In the genomic region with DNA sequence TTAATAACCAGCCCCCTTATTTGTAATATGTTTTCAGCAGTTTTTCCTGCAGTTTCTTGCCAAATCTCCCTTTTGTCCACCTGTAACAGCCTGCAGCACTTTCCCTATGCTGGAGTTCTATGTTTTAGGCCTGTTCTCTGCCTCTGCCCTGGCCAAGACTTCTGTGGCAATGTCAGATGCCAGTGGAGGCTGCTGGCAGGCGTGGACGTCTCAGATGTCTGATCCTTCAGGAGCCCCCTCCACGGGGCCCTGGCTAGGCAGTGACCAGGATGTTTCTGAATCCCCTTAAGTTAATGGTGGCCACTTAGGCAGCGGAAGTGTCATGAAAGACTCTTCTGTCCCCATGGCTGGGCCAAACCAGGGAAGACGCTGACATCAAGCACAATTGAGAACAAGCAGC, we compare ENCODE assay signal across 26 cellular contexts. TPM values are rescaled to one million over a fixed set of nuclear protein-coding genes. Genes with fewer than 3 reads are reported as not detected.
"Had no signal": no experiment of that assay in that cellular context is flagged by ENCODE, and none has a peak within 500 bp of the region (broad histone marks: within the 10 kb centered on the region; RNA-seq: fewer than 3 reads in every experiment).

No MANE protein-coding gene starts in this region.

- H3K27ac Mint-ChIP-seq: activated CD4-positive, alpha-beta T cell treated with anti-CD3 and anti-CD28 coated beads for 36 hours; activated CD8-positive, alpha-beta T cell treated with anti-CD3 and anti-CD28 coated beads, Interleukin-2, amount 10 ng/mL, durations not matched to agents 7 days and 5 days; effector memory CD8-positive, alpha-beta T cell; immature natural killer cell; naive thymus-derived CD8-positive, alpha-beta T cell had no signal

- ATAC-seq: activated CD4-positive, alpha-beta T cell treated with anti-CD3 and anti-CD28 coated beads for 36 hours; activated CD8-positive, alpha-beta T cell treated with anti-CD3 and anti-CD28 coated beads, Interleukin-2, amount 10 ng/mL, durations not matched to agents 7 days and 5 days; effector memory CD8-positive, alpha-beta T cell; left colon; mucosa of descending colon; naive thymus-derived CD8-positive, alpha-beta T cell had no signal

- H3K4me1 Mint-ChIP-seq: activated CD4-positive, alpha-beta T cell treated with anti-CD3 and anti-CD28 coated beads for 36 hours had no signal

- H3K4me3 ChIP-seq: lower lobe of right lung, mucosa of descending colon, right atrium auricular region, skin epidermis, transverse colon had no signal

- H3K9me3 ChIP-seq: lower lobe of right lung, mucosa of descending colon, right atrium auricular region, transverse colon had no signal

- H3K27me3 ChIP-seq: right atrium auricular region, transverse colon had no signal

- H3K27me3 Mint-ChIP-seq: activated CD4-positive, alpha-beta T cell treated with anti-CD3 and anti-CD28 coated beads for 36 hours; effector memory CD8-positive, alpha-beta T cell; naive thymus-derived CD8-positive, alpha-beta T cell had no signal

- DNase-seq: activated CD4-positive, alpha-beta T cell treated with anti-CD3 and anti-CD28 coated beads for 36 hours; activated CD8-positive, alpha-beta memory T cell treated with anti-CD3 and anti-CD28 coated beads, Interleukin-2, amount 50 U/mL, for 4 hours; activated CD8-positive, alpha-beta T cell treated with anti-CD3 and anti-CD28 coated beads, Interleukin-2, amount 10 ng/mL, durations not matched to agents 7 days and 5 days; activated naive CD4-positive, alpha-beta T cell; activated T-cell treated with anti-CD3 and anti-CD28 coated beads, Interleukin-2, amount 50 U/mL, for 48 hours; dermis blood vessel endothelial cell; effector memory CD8-positive, alpha-beta T cell; immature natural killer cell; left colon; lower lobe of right lung; mucosa of descending colon; naive thymus-derived CD8-positive, alpha-beta T cell; occipital lobe; stimulated activated CD4-positive, alpha-beta T cell treated with anti-CD3 and anti-CD28 coated beads, Interleukin-15, amount 100 ng/mL, for 24 hours; stimulated activated CD4-positive, alpha-beta T cell treated with anti-CD3 and anti-CD28 coated beads, Interleukin-4, amount 100 ng/mL, for 1 hour; stimulated activated naive CD4-positive, alpha-beta T cell treated with Interleukin-2 at 50 U/mL for 16 hours; SW 1271; T-helper 9 cell; transverse colon had no signal

- H3K4me3 Mint-ChIP-seq: activated CD4-positive, alpha-beta T cell treated with anti-CD3 and anti-CD28 coated beads for 36 hours; activated CD8-positive, alpha-beta T cell treated with anti-CD3 and anti-CD28 coated beads, Interleukin-2, amount 10 ng/mL, durations not matched to agents 7 days and 5 days; effector memory CD8-positive, alpha-beta T cell; immature natural killer cell had no signal

- H3K4me1 ChIP-seq: lower lobe of right lung, right atrium auricular region had no signal

- H3K36me3 ChIP-seq: lower lobe of right lung, right atrium auricular region, transverse colon had no signal

- H3K27ac ChIP-seq: epithelial cell of prostate, lower lobe of right lung, right atrium auricular region, transverse colon had no signal

- H3K9me3 Mint-ChIP-seq: effector memory CD8-positive, alpha-beta T cell; immature natural killer cell had no signal

RNA-seq across cellular contexts. Expression of a gene that starts 41.4 kb away (rescaled TPM):
- total RNA-seq: activated CD4-positive, alpha-beta T cell treated with anti-CD3 and anti-CD28 coated beads for 36 hours; activated CD8-positive, alpha-beta T cell treated with anti-CD3 and anti-CD28 coated beads, Interleukin-2, amount 10 ng/mL, durations not matched to agents 7 days and 5 days; cerebellum; dermis blood vessel endothelial cell; fibroblast of lung; frontal cortex; left colon; lower lobe of right lung; mucosa of descending colon; naive thymus-derived CD8-positive, alpha-beta T cell; occipital lobe; posterior vena cava; right atrium auricular region; transverse colon had no signal
- polyA plus RNA-seq: fibroblast of lung; immature natural killer cell; naive thymus-derived CD8-positive, alpha-beta T cell had no signal
